1 cellular context compared by ENCODE assay signal in the genomic region with DNA sequence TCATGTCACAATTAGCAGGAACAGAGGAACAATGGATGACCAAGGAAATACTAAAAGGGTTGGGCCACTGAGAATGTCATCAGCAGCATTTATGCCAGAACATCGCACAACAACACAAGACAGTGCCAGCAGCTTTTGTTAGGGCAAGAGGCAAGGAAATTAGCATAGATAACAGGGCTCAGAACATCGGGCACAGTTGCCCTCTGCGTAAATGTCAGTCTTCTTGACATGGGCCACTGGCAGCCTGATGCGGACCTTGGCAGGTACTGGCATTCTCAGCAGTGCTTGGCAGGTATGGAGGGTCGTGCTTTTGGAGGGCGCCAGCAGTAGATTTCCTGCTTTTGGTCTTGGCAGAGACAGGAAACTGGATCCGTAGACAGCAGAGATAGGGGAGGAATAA.
TF ChIP-seq lines count a peak whose summit lies in the region.

No MANE protein-coding gene starts in this region.

TF ChIP-seq in GM23338, 12 proteins besides CTCF, POLR2A, EP300 and RAD21:
- TF ChIP-seq, protein P1, sequence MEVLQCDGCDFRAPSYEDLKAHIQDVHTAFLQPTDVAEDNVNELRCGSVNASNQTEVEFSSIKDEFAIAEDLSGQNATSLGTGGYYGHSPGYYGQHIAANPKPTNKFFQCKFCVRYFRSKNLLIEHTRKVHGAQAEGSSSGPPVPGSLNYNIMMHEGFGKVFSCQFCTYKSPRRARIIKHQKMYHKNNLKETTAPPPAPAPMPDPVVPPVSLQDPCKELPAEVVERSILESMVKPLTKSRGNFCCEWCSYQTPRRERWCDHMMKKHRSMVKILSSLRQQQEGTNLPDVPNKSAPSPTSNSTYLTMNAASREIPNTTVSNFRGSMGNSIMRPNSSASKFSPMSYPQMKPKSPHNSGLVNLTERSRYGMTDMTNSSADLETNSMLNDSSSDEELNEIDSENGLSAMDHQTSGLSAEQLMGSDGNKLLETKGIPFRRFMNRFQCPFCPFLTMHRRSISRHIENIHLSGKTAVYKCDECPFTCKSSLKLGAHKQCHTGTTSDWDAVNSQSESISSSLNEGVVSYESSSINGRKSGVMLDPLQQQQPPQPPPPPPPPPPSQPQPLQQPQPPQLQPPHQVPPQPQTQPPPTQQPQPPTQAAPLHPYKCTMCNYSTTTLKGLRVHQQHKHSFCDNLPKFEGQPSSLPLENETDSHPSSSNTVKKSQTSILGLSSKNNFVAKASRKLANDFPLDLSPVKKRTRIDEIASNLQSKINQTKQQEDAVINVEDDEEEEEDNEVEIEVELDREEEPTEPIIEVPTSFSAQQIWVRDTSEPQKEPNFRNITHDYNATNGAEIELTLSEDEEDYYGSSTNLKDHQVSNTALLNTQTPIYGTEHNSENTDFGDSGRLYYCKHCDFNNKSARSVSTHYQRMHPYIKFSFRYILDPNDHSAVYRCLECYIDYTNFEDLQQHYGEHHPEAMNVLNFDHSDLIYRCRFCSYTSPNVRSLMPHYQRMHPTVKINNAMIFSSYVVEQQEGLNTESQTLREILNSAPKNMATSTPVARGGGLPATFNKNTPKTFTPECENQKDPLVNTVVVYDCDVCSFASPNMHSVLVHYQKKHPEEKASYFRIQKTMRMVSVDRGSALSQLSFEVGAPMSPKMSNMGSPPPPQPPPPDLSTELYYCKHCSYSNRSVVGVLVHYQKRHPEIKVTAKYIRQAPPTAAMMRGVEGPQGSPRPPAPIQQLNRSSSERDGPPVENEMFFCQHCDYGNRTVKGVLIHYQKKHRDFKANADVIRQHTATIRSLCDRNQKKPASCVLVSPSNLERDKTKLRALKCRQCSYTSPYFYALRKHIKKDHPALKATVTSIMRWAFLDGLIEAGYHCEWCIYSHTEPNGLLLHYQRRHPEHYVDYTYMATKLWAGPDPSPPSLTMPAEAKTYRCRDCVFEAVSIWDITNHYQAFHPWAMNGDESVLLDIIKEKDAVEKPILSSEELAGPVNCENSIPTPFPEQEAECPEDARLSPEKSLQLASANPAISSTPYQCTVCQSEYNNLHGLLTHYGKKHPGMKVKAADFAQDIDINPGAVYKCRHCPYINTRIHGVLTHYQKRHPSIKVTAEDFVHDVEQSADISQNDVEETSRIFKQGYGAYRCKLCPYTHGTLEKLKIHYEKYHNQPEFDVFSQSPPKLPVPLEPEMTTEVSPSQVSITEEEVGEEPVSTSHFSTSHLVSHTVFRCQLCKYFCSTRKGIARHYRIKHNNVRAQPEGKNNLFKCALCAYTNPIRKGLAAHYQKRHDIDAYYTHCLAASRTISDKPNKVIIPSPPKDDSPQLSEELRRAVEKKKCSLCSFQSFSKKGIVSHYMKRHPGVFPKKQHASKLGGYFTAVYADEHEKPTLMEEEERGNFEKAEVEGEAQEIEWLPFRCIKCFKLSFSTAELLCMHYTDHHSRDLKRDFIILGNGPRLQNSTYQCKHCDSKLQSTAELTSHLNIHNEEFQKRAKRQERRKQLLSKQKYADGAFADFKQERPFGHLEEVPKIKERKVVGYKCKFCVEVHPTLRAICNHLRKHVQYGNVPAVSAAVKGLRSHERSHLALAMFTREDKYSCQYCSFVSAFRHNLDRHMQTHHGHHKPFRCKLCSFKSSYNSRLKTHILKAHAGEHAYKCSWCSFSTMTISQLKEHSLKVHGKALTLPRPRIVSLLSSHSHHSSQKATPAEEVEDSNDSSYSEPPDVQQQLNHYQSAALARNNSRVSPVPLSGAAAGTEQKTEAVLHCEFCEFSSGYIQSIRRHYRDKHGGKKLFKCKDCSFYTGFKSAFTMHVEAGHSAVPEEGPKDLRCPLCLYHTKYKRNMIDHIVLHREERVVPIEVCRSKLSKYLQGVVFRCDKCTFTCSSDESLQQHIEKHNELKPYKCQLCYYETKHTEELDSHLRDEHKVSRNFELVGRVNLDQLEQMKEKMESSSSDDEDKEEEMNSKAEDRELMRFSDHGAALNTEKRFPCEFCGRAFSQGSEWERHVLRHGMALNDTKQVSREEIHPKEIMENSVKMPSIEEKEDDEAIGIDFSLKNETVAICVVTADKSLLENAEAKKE (CRISPR knock-in tag; IDR thresholded peaks at IDR 0.05): no peak
- TF ChIP-seq EZH2phosphoT487 (IDR thresholded peaks at IDR 0.05; ENCODE audit: unreplicated experiment) (no peak), STAT1 (IDR thresholded peaks at IDR 0.05; ENCODE audit: unreplicated experiment) (no peak), POLR2AphosphoS5 (IDR thresholded peaks at IDR 0.05; ENCODE audit: low read depth) (no peak), ETS1 (IDR thresholded peaks at IDR 0.05) (no peak), ZNF114 (CRISPR knock-in tag; IDR thresholded peaks at IDR 0.05) (no peak), EZH2 (IDR thresholded peaks at IDR 0.05; ENCODE audit: low read depth, unreplicated experiment) (no peak), CREB1 (CRISPR knock-in tag; IDR thresholded peaks at IDR 0.05; ENCODE audit: low read depth) (no peak), ZNF331 (CRISPR knock-in tag; IDR thresholded peaks at IDR 0.05; ENCODE audit: low read depth) (no peak), JUNB (IDR thresholded peaks at IDR 0.05; ENCODE audit: unreplicated experiment) (no peak), NANOG (IDR thresholded peaks at IDR 0.05; ENCODE audit: borderline replicate concordance) (no peak)
- TF ChIP-seq, protein P2, sequence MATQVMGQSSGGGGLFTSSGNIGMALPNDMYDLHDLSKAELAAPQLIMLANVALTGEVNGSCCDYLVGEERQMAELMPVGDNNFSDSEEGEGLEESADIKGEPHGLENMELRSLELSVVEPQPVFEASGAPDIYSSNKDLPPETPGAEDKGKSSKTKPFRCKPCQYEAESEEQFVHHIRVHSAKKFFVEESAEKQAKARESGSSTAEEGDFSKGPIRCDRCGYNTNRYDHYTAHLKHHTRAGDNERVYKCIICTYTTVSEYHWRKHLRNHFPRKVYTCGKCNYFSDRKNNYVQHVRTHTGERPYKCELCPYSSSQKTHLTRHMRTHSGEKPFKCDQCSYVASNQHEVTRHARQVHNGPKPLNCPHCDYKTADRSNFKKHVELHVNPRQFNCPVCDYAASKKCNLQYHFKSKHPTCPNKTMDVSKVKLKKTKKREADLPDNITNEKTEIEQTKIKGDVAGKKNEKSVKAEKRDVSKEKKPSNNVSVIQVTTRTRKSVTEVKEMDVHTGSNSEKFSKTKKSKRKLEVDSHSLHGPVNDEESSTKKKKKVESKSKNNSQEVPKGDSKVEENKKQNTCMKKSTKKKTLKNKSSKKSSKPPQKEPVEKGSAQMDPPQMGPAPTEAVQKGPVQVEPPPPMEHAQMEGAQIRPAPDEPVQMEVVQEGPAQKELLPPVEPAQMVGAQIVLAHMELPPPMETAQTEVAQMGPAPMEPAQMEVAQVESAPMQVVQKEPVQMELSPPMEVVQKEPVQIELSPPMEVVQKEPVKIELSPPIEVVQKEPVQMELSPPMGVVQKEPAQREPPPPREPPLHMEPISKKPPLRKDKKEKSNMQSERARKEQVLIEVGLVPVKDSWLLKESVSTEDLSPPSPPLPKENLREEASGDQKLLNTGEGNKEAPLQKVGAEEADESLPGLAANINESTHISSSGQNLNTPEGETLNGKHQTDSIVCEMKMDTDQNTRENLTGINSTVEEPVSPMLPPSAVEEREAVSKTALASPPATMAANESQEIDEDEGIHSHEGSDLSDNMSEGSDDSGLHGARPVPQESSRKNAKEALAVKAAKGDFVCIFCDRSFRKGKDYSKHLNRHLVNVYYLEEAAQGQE (IDR thresholded peaks at IDR 0.05; ENCODE audit: unreplicated experiment): no peak
